32 cellular contexts compared by ENCODE assay signal in genomic region chr11:69262918-69263735, GRCh38. TPM values are rescaled to one million over a fixed set of nuclear protein-coding genes. Genes with fewer than 3 reads are reported as not detected.
"Had no signal": no experiment of that assay in that cellular context is flagged by ENCODE, and none has a peak within 500 bp of the region (broad histone marks: within the 10 kb centered on the region; RNA-seq: fewer than 3 reads in every experiment).

No MANE protein-coding gene starts in this region.

- H3K27me3 ChIP-seq: ascending aorta, testis, transverse colon, uterus had no signal

- H3K4me1 Mint-ChIP-seq: activated CD4-positive, alpha-beta T cell treated with anti-CD3 and anti-CD28 coated beads, Interleukin-2, amount 10 ng/mL, durations not matched to agents 7 days and 5 days had no signal

- H3K27me3 Mint-ChIP-seq: activated CD4-positive, alpha-beta T cell treated with anti-CD3 and anti-CD28 coated beads, Interleukin-2, amount 10 ng/mL, durations not matched to agents 7 days and 5 days; activated naive CD8-positive, alpha-beta T cell had no signal

- H3K36me3 Mint-ChIP-seq: activated naive CD8-positive, alpha-beta T cell; brain had no signal

- H3K4me3 ChIP-seq: ascending aorta, coronary artery, dorsolateral prefrontal cortex, heart right ventricle, prostate gland, smooth muscle cell, testis, transverse colon, uterus had no signal

- H3K36me3 ChIP-seq: ascending aorta, heart right ventricle, neutrophil, prostate gland, transverse colon, uterus had no signal

- H3K4me1 ChIP-seq: ascending aorta, prostate gland, transverse colon, uterus had no signal

- H3K4me3 Mint-ChIP-seq: activated CD4-positive, alpha-beta T cell treated with anti-CD3 and anti-CD28 coated beads, Interleukin-2, amount 10 ng/mL, durations not matched to agents 7 days and 5 days; activated CD8-positive, alpha-beta T cell treated with anti-CD3 and anti-CD28 coated beads for 36 hours; activated naive CD8-positive, alpha-beta T cell; nephron progenitor cell; T-helper 1 cell treated with Interleukin-12 subunit alpha and Interleukin-12 subunit beta and Interleukin-4 antibody, amounts not matched to agents 30 μg/mL and 1 μg/mL, for 36 hours had no signal

- ATAC-seq: activated CD8-positive, alpha-beta T cell treated with anti-CD3 and anti-CD28 coated beads for 36 hours; stimulated activated naive CD8-positive, alpha-beta T cell treated with anti-CD3 and anti-CD28 coated beads, Interleukin-15, Interleukin-2, amounts not matched to agents 100 U/mL and 50 U/mL, for 24 hours had no signal

- H3K9me3 Mint-ChIP-seq: activated CD4-positive, alpha-beta T cell treated with anti-CD3 and anti-CD28 coated beads, Interleukin-2, amount 10 ng/mL, durations not matched to agents 7 days and 5 days; activated CD8-positive, alpha-beta T cell treated with anti-CD3 and anti-CD28 coated beads for 36 hours had no signal

- H3K27ac ChIP-seq: ascending aorta, coronary artery, dorsolateral prefrontal cortex, neutrophil, prostate gland, testis, transverse colon, uterus, VCaP had no signal

- DNase-seq: activated CD4-positive, alpha-beta T cell treated with anti-CD3 and anti-CD28 coated beads, Interleukin-2, amount 10 ng/mL, durations not matched to agents 7 days and 5 days; activated CD8-positive, alpha-beta T cell treated with anti-CD3 and anti-CD28 coated beads for 36 hours; activated naive CD4-positive, alpha-beta T cell treated with Interleukin-2 at 50 U/mL for 16 hours; activated T-cell treated with anti-CD3 and anti-CD28 coated beads, Interleukin-2, amount 50 U/mL, for 48 hours; dorsolateral prefrontal cortex; effector memory CD4-positive, alpha-beta T cell; erythroblast; kidney glomerular epithelial cell; mammary epithelial cell; naive B cell; nephron progenitor cell; retina; SK-N-SH; stimulated activated CD4-positive, alpha-beta T cell treated with anti-CD3 and anti-CD28 coated beads, Interleukin-15, amount 100 ng/mL, for 24 hours; stimulated activated naive CD8-positive, alpha-beta T cell treated with anti-CD3 and anti-CD28 coated beads, Interleukin-15, Interleukin-2, amounts not matched to agents 100 U/mL and 50 U/mL, for 24 hours; SW 1271; T-helper 9 cell; testis; transverse colon; uterus had no signal

- H3K9me3 ChIP-seq: ascending aorta, neutrophil, prostate gland, SK-N-SH, testis, transverse colon, uterus had no signal

- H3K27ac Mint-ChIP-seq: activated CD4-positive, alpha-beta T cell treated with anti-CD3 and anti-CD28 coated beads, Interleukin-2, amount 10 ng/mL, durations not matched to agents 7 days and 5 days; activated CD8-positive, alpha-beta T cell treated with anti-CD3 and anti-CD28 coated beads for 36 hours; activated naive CD8-positive, alpha-beta T cell; naive B cell; nephron progenitor cell; T-helper 1 cell treated with Interleukin-12 subunit alpha and Interleukin-12 subunit beta and Interleukin-4 antibody, amounts not matched to agents 30 μg/mL and 1 μg/mL, for 36 hours had no signal

RNA-seq across cellular contexts. Expression of gene MYEOV, which starts 30.8 kb away (rescaled TPM):
- total RNA-seq: activated CD4-positive, alpha-beta T cell treated with anti-CD3 and anti-CD28 coated beads, Interleukin-2, amount 10 ng/mL, durations not matched to agents 7 days and 5 days; activated CD8-positive, alpha-beta T cell treated with anti-CD3 and anti-CD28 coated beads for 36 hours; ascending aorta; cardiac septum; cerebellum; heart right ventricle; smooth muscle cell had no signal
